ENCODE assay signal across 11 cellular contexts in the genomic region with DNA sequence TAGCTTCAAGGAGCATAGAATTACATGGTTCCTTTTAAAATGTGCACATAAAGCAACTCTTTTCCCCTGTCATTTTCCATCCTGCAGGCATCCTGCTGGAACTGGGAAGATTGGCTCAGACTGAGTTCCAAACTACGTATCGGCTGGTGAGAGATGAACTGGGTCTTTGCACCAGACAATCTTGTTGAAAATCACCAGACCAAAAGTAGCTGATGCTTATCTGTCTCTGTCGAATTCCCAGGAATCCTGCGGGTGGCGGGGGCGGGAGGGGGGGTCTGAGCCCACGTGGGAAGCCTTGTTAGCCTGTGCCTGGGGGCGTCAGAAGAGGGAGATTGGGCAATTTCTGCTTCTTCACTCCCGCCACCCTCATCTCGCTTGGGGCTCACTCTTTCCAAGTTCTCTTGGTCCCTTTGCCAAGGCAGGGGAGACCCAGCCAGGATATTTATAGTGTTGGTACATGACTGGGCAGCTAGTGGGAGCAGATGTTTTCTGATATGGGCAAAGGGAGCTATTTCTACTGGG.
DNase-seq lines count a peak whose midpoint lies in the region; FAIRE-seq and TF ChIP-seq lines count a peak whose summit lies in the region.
"Had no signal": no experiment of that assay in that cellular context is flagged by ENCODE, and none has a peak within 500 bp of the region (broad histone marks: within the 10 kb centered on the region; RNA-seq: fewer than 3 reads in every experiment).

No MANE protein-coding gene starts in this region.

- no peaks in the 10 kb centered on the region for H3K79me2 ChIP-seq in mesendoderm (ENCODE audit: control insufficient read depth, insufficient read depth, low read length)

- no peak overlapping the region for H3K4me3 ChIP-seq in endodermal cell (ENCODE audit: low read length)
- no peak overlapping the region for H3K4me3 ChIP-seq in mesendoderm (ENCODE audit: low read length)

- FAIRE-seq in urothelium cell line (lab: Jason Lieb, UNC), result no peak
- FAIRE-seq: bronchial epithelial cell had no signal

- H3K27ac ChIP-seq in endodermal cell (ENCODE audit: low read depth, low read length) (no peak overlapping the region), mesendoderm (ENCODE audit: low read depth, low read length) (peak overlapping the region; percentile 83)

- H3K27me3 Mint-ChIP-seq in endodermal cell (ENCODE audit: insufficient read depth), result no peaks in the 10 kb centered on the region

- H3K56ac ChIP-seq in mesendoderm (ENCODE audit: low read length), result peak overlapping the region; percentile 64

- H3K27me3 ChIP-seq in endodermal cell (ENCODE audit: control insufficient read depth, insufficient read depth, low read length, poor library complexity, severe bottlenecking) (no peaks in the 10 kb centered on the region), mesendoderm (ENCODE audit: insufficient read depth, low read length, poor library complexity) (no peaks in the 10 kb centered on the region)

- H3K4me2 ChIP-seq in mesendoderm (ENCODE audit: low read length), result no peak overlapping the region

- DNase-seq in M059J (ENCODE audit: low read depth) (peak; percentile 64), endodermal cell (no peak), mesendoderm (peak; percentile 89), urothelium cell line (ENCODE audit: low spot score) (peak; percentile 42), putamen (ENCODE audit: low spot score) (no peak), CD1c-positive myeloid dendritic cell (ENCODE audit: extremely low spot score) (no peak), iPS-NIHi11 (ENCODE audit: low spot score) (no peak)
- DNase-seq: activated CD8-positive, alpha-beta memory T cell treated with anti-CD3 and anti-CD28 coated beads, Interleukin-2, amount 10 ng/mL, durations not matched to agents 7 days and 5 days; GF-D8; hippocampal formation had no signal

- H3K27ac Mint-ChIP-seq in endodermal cell, result peak overlapping the region; percentile 52
- H3K27ac Mint-ChIP-seq: activated CD8-positive, alpha-beta memory T cell treated with anti-CD3 and anti-CD28 coated beads, Interleukin-2, amount 10 ng/mL, durations not matched to agents 7 days and 5 days had no signal

- peaks cover 20% of the 10 kb centered on the region for H3K4me1 ChIP-seq in endodermal cell (ENCODE audit: control insufficient read depth, insufficient read depth, low read length)
- peaks cover 13% of the 10 kb centered on the region for H3K4me1 ChIP-seq in mesendoderm (ENCODE audit: control insufficient read depth, low read depth, low read length)

- H3K18ac ChIP-seq in mesendoderm (ENCODE audit: low read length), result peak overlapping the region; percentile 15

- H3K36me3 Mint-ChIP-seq in endodermal cell (ENCODE audit: low read depth), result no peaks in the 10 kb centered on the region
- H3K36me3 Mint-ChIP-seq: activated CD8-positive, alpha-beta memory T cell treated with anti-CD3 and anti-CD28 coated beads, Interleukin-2, amount 10 ng/mL, durations not matched to agents 7 days and 5 days had no signal

- no peaks in the 10 kb centered on the region for H3K9me3 Mint-ChIP-seq in endodermal cell

- H3K4ac ChIP-seq in mesendoderm (ENCODE audit: low read depth, low read length), result no peak overlapping the region

- no peak overlapping the region for H4K5ac ChIP-seq in mesendoderm (ENCODE audit: low read length)

- H2AK5ac ChIP-seq in mesendoderm (ENCODE audit: low read length), result peak overlapping the region; percentile 77

- no peaks in the 10 kb centered on the region for H3K9me3 ChIP-seq in endodermal cell (ENCODE audit: control insufficient read depth, low read length)

- no peak overlapping the region for H4K8ac ChIP-seq in mesendoderm (ENCODE audit: low read depth, low read length)

- H3K4me3 Mint-ChIP-seq in endodermal cell, result no peak overlapping the region
- H3K4me3 Mint-ChIP-seq: activated CD8-positive, alpha-beta memory T cell treated with anti-CD3 and anti-CD28 coated beads, Interleukin-2, amount 10 ng/mL, durations not matched to agents 7 days and 5 days had no signal

- TF ChIP-seq CTCF in endodermal cell (conservative IDR thresholded peaks at IDR 0.05), result no peak

- H3K36me3 ChIP-seq in endodermal cell (ENCODE audit: control insufficient read depth, insufficient read depth, low read length) (no peaks in the 10 kb centered on the region), mesendoderm (ENCODE audit: control insufficient read depth, insufficient read depth, low read length) (no peaks in the 10 kb centered on the region)

- 63 to 68% methylated on average over 9 to 10 of the region's 10 CpGs for WGBS in endodermal cell (ENCODE audit: insufficient coverage in 1 of 2, insufficient read length in 1 of 2), 2 experiments
- no CpG with 5 or more reads among the region's 10 CpGs for WGBS in mesendoderm (ENCODE audit: extremely low coverage, insufficient coverage, low lambda C conversion rate)

- no peak overlapping the region for H2BK120ac ChIP-seq in mesendoderm (ENCODE audit: low read depth, low read length)

- H2BK15ac ChIP-seq in mesendoderm (replicated peaks; ENCODE audit: low read depth), result no peak overlapping the region

- H3K23ac ChIP-seq in mesendoderm (ENCODE audit: low read length), result no peak overlapping the region

- H3K4me1 Mint-ChIP-seq in endodermal cell, result peaks cover 19% of the 10 kb centered on the region
- H3K4me1 Mint-ChIP-seq: activated CD8-positive, alpha-beta memory T cell treated with anti-CD3 and anti-CD28 coated beads, Interleukin-2, amount 10 ng/mL, durations not matched to agents 7 days and 5 days had no signal

- no peaks in the 10 kb centered on the region for H3K79me1 ChIP-seq in mesendoderm (ENCODE audit: low read length)

- H3K9ac ChIP-seq in endodermal cell (ENCODE audit: extremely low read depth, low read length, poor library complexity, severe bottlenecking), result no peak overlapping the region
- no peak overlapping the region for H3K9ac ChIP-seq in mesendoderm (ENCODE audit: low read length)

- peak overlapping the region; percentile 44 for H2BK5ac ChIP-seq in mesendoderm (ENCODE audit: low read length)

Comparison
In these comparisons a context has a peak if more than half of its experiments do, and no peak if none do; other contexts are left out.
1. DNase-seq: peak in M059J (single experiment), mesendoderm (single experiment) and urothelium cell line (single experiment); none in endodermal cell (single experiment), putamen (single experiment), CD1c-positive myeloid dendritic cell (single experiment) and iPS-NIHi11 (single experiment).